In the genomic region with DNA sequence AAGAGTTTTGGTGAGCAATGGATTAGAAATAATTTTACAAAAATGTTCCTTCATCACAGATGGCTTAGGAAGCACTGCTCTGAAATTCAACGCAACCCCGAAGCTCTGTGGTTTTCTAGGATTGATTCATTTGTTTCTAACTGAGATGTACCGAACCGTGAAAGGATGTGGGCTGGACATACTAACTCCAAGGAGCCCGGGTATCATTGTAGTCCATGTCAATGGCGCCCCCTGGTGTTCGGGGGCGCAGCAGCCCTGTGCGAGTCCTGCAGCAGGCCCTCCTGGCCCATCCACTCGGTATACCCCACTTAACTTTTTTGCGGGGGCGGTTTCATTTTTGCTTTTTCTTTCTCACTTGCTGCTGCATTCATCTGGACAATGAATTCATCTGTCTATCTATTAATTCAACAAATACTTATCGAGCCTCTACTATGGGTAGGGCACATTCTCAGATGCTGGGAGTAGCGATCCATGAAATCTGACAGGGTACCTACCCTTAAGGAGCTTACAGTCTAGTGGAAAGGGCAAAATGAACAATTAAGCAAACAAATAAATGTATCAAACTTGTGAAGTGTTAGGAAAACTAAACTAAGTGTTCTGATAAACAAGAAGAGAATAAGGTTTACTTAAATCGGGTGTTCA, we compare ENCODE assay signal across 8 cellular contexts. TPM values are rescaled to one million over a fixed set of nuclear protein-coding genes. Genes with fewer than 3 reads are reported as not detected.
DNase-seq lines count a peak whose midpoint lies in the region; ATAC-seq, FAIRE-seq and TF ChIP-seq lines count a peak whose summit lies in the region.

No MANE protein-coding gene starts in this region.

- no peaks in the 10 kb centered on the region for H4K20me1 ChIP-seq in keratinocyte (ENCODE audit: control insufficient read depth, extremely low read depth, insufficient read depth, low read length)

- no peaks in the 10 kb centered on the region for H3K36me3 ChIP-seq in adrenal gland (replicated peaks in 1 of 2)
- H3K36me3 ChIP-seq in keratinocyte (ENCODE audit: control insufficient read depth in 2 of 2, extremely low read depth in 1 of 2, insufficient read depth in 2 of 2, low read length in 2 of 2) = no peaks in the 10 kb centered on the region

- TF ChIP-seq CTCF in adrenal gland (IDR thresholded peaks at IDR 0.05) (peak in 5 of 6 experiments; percentile 37 to 55 (median 44)), keratinocyte (optimal IDR thresholded peaks at IDR 0.05 in 1 of 3, IDR thresholded peaks at IDR 0.05 in 1 of 3, conservative IDR thresholded peaks at IDR 0.05 in 1 of 3; ENCODE audit: extremely low read depth in 1 of 3, insufficient read depth in 2 of 3, low read length in 3 of 3) (peak; percentile 82 to 86 (median 85))

- no peak for TF ChIP-seq POLR2A in adrenal gland (IDR thresholded peaks at IDR 0.05)

- H3K4me3 ChIP-seq in adrenal gland = no peak overlapping the region
- H3K4me3 ChIP-seq in keratinocyte (ENCODE audit: control insufficient read depth in 2 of 3, extremely low read depth in 1 of 3, insufficient read depth in 2 of 3, low read depth in 1 of 3, low read length in 3 of 3) = no peak overlapping the region

- H3K9me3 Mint-ChIP-seq in stimulated activated naive B cell treated with anti-CD40 and anti-IgM and Interleukin-4, amounts not matched to agents 10 μg/mL and 1 μg/mL and 100 μg/mL, for 72 hours = peaks cover 2 to 4% of the 10 kb centered on the region in 2 donors

- intact Hi-C loops in adrenal gland (cut with DNase I) = no loop called here

- no peak overlapping the region for H3K4me2 ChIP-seq in keratinocyte (ENCODE audit: control insufficient read depth, extremely low read depth, insufficient read depth, low read depth, low read length)

- no peaks in the 10 kb centered on the region for H3K4me1 Mint-ChIP-seq in stimulated activated naive B cell treated with anti-CD40 and anti-IgM and Interleukin-4, amounts not matched to agents 10 μg/mL and 1 μg/mL and 100 μg/mL, for 72 hours

- 27 to 40% (median 37%) methylated on average over 15 of the region's 15 CpGs for WGBS in adrenal gland, 4 donors

- H3K9me3 ChIP-seq in adrenal gland (replicated peaks in 1 of 3) (no peaks in the 10 kb centered on the region), keratinocyte (ENCODE audit: control insufficient read depth, low read depth, low read length) (no peaks in the 10 kb centered on the region)

- peak; percentile 70 for FAIRE-seq in keratinocyte (lab: Jason Lieb, UNC)

- no peak overlapping the region for H2AFZ ChIP-seq in keratinocyte (ENCODE audit: control insufficient read depth, low read length)

- peak; percentile 96 for ATAC-seq in GM18909 (IDR thresholded peaks at IDR 0.05; ENCODE audit: poor library complexity, unreplicated experiment)
- peak; percentile 95 for ATAC-seq in HG03045 (IDR thresholded peaks at IDR 0.05; ENCODE audit: unreplicated experiment)
- ATAC-seq in stimulated activated naive B cell treated with anti-CD40 and anti-IgM and Interleukin-4, amounts not matched to agents 10 μg/mL and 1 μg/mL and 100 μg/mL, for 72 hours (replicated peaks) = peak; percentile 84 to 89

- no peaks in the 10 kb centered on the region for H3K79me2 ChIP-seq in keratinocyte (ENCODE audit: control insufficient read depth, insufficient read depth, low read length)

- no peak overlapping the region for H3K4me3 Mint-ChIP-seq in stimulated activated naive B cell treated with anti-CD40 and anti-IgM and Interleukin-4, amounts not matched to agents 10 μg/mL and 1 μg/mL and 100 μg/mL, for 72 hours

- H3K9me1 ChIP-seq in keratinocyte (ENCODE audit: control insufficient read depth, extremely low read depth, insufficient read depth, low read length) = no peaks in the 10 kb centered on the region

- H3K4me1 ChIP-seq in adrenal gland (replicated peaks in 1 of 2) = no peaks in the 10 kb centered on the region
- peaks cover 21% of the 10 kb centered on the region for H3K4me1 ChIP-seq in keratinocyte (ENCODE audit: control insufficient read depth, extremely low read depth, insufficient read depth, low read length)

- H3K27me3 ChIP-seq in adrenal gland (no peaks in the 10 kb centered on the region), keratinocyte (ENCODE audit: control insufficient read depth, extremely low read depth, insufficient read depth, low read length) (no peaks in the 10 kb centered on the region)

- peak; percentile 70 for DNase-seq in DMS53 treated with DMSO at 0.1 percent for 48 hours (lab: John Stamatoyannopoulos, UW; ENCODE audit: unreplicated experiment)
- peak; percentile 68 for DNase-seq in NCI-H460 (ENCODE audit: extremely low read depth, low read depth)
- DNase-seq in adrenal gland = peak; percentile 24 to 62 (median 35)
- DNase-seq in keratinocyte (ENCODE audit: low read depth, low spot score) = no peak
- peak; percentile 6 for DNase-seq in stimulated activated naive B cell treated with anti-CD40 and anti-IgM and Interleukin-4, amounts not matched to agents 10 μg/mL and 1 μg/mL and 100 μg/mL, for 72 hours
- DNase-seq in cerebellar nuclear complex (lab: John Stamatoyannopoulos, UW) = no peak

- H3K27ac ChIP-seq in adrenal gland (no peak overlapping the region), keratinocyte (ENCODE audit: control insufficient read depth, insufficient read depth, low read length) (no peak overlapping the region)

- no peak overlapping the region for H3K9ac ChIP-seq in keratinocyte (ENCODE audit: control insufficient read depth, extremely low read depth, insufficient read depth, low read length)

- dilution Hi-C loops in keratinocyte (cut with MboI; ENCODE audit: extremely low pct_ligation_motif_present, low sequenced_read_pairs) = no loop called here

- H3K27me3 Mint-ChIP-seq in stimulated activated naive B cell treated with anti-CD40 and anti-IgM and Interleukin-4, amounts not matched to agents 10 μg/mL and 1 μg/mL and 100 μg/mL, for 72 hours = peaks cover 5 to 9% of the 10 kb centered on the region in 2 donors

- H3K27ac Mint-ChIP-seq in stimulated activated naive B cell treated with anti-CD40 and anti-IgM and Interleukin-4, amounts not matched to agents 10 μg/mL and 1 μg/mL and 100 μg/mL, for 72 hours = no peak overlapping the region

- H3K36me3 Mint-ChIP-seq in stimulated activated naive B cell treated with anti-CD40 and anti-IgM and Interleukin-4, amounts not matched to agents 10 μg/mL and 1 μg/mL and 100 μg/mL, for 72 hours = no peaks in the 10 kb centered on the region

RNA-seq across cellular contexts. Expression of a gene that starts 25.2 kb away (rescaled TPM):
- not detected in 2 replicates for total RNA-seq in NCI-H460 (2014; rRNA removed; shearing (Covaris generic))
- polyA plus RNA-seq in NCI-H460 (2014; cell fraction: nucleus; rRNA removed) = not detected in 2 replicates
- total RNA-seq in adrenal gland = not detected
- not detected for polyA plus RNA-seq in adrenal gland
- polyA plus RNA-seq in keratinocyte = 0.01 TPM in 1 of 3 replicates, not detected in the others
- not detected for polyA plus RNA-seq in keratinocyte (2011; ENCODE audit: low read depth)
- not detected in 2 replicates for polyA plus RNA-seq in keratinocyte (2011; cell fraction: cytosol; rRNA removed)
- not detected in 2 replicates for polyA plus RNA-seq in keratinocyte (2011; cell fraction: nucleus; rRNA removed)
- not detected in 2 replicates for polyA plus RNA-seq in keratinocyte (2012; ENCODE audit: low replicate concordance)
- polyA minus RNA-seq in keratinocyte = not detected in 3 replicates
- polyA minus RNA-seq in keratinocyte (2011; cell fraction: cytosol; rRNA and poly(A)+ RNA removed) = not detected
- not detected in 2 replicates for polyA minus RNA-seq in keratinocyte (2011; cell fraction: nucleus; rRNA and poly(A)+ RNA removed)

Comparison
In these comparisons a context has a peak if more than half of its experiments do, and no peak if none do; other contexts are left out.
1. DNase-seq: peak in DMS53 treated with DMSO at 0.1 percent for 48 hours (single experiment), NCI-H460 (single experiment), adrenal gland (7 of 7) and stimulated activated naive B cell treated with anti-CD40 and anti-IgM and Interleukin-4, amounts not matched to agents 10 μg/mL and 1 μg/mL and 100 μg/mL, for 72 hours (single experiment); none in keratinocyte (single experiment) and cerebellar nuclear complex (0 of 2).
2. Peak in every context shown above with its lines, with median percentiles within 50 percentile points of each other: ATAC-seq.